ENCODE assay signal across 8 cellular contexts in genomic region chr1:112466078-112466660, GRCh38. TPM values are rescaled to one million over a fixed set of nuclear protein-coding genes. Genes with fewer than 3 reads are reported as not detected.
DNase-seq lines count a peak whose midpoint lies in the region; ATAC-seq and TF ChIP-seq lines count a peak whose summit lies in the region.

No MANE protein-coding gene starts in this region.

- peak overlapping the region; percentile 14 for H3K27ac Mint-ChIP-seq in activated naive CD4-positive, alpha-beta T cell treated with anti-CD3 and anti-CD28 coated beads, Interleukin-2, amount 50 U/mL, for 24 hours
- H3K27ac Mint-ChIP-seq in osteocyte (ENCODE audit: unreplicated experiment), result peak overlapping the region; percentile 88

- peaks cover 9% of the 10 kb centered on the region for H3K27me3 Mint-ChIP-seq in activated naive CD4-positive, alpha-beta T cell treated with anti-CD3 and anti-CD28 coated beads, Interleukin-2, amount 50 U/mL, for 24 hours
- H3K27me3 Mint-ChIP-seq in osteocyte (ENCODE audit: unreplicated experiment), result no peaks in the 10 kb centered on the region

- peak overlapping the region; percentile 16; the same call in 1 of the 2 replicates for H3K4me3 ChIP-seq in GM08714 (ENCODE audit: low read length)
- peak overlapping the region; percentile 32 for H3K4me3 ChIP-seq in NB4 (ENCODE audit: low read depth, low read length)
- H3K4me3 ChIP-seq in SK-N-MC, result peak overlapping the region; percentile 72
- H3K4me3 ChIP-seq in thoracic aorta, result peak overlapping the region; percentile 74

- H3K27ac ChIP-seq in SK-N-MC (no peak overlapping the region), thoracic aorta (peak overlapping the region; percentile 58 to 68)

- peaks cover 6 to 13% of the 10 kb centered on the region in 2 donors for H3K4me1 ChIP-seq in thoracic aorta (ENCODE audit: control insufficient read depth in 1 of 2, low read depth in 2 of 2)

- H3K4me3 Mint-ChIP-seq in activated naive CD4-positive, alpha-beta T cell treated with anti-CD3 and anti-CD28 coated beads, Interleukin-2, amount 50 U/mL, for 24 hours, result peak overlapping the region; percentile 87
- H3K4me3 Mint-ChIP-seq in osteocyte (ENCODE audit: unreplicated experiment), result peak overlapping the region; percentile 79

- H3K27me3 ChIP-seq in thoracic aorta (replicated peaks; ENCODE audit: insufficient read depth), result no peaks in the 10 kb centered on the region

- TF ChIP-seq CTCF in NB4 (IDR thresholded peaks at IDR 0.05; ENCODE audit: low read depth, low read length) (peak; percentile 63), osteocyte (IDR thresholded peaks at IDR 0.05) (no peak), thoracic aorta (IDR thresholded peaks at IDR 0.05) (peak; percentile 84)

- peak; percentile 88 for ATAC-seq in HG02571 (IDR thresholded peaks at IDR 0.05; ENCODE audit: unreplicated experiment)
- ATAC-seq in thoracic aorta (ENCODE audit: insufficient number of reproducible peaks, low FRiP score, low read depth), result peak; percentile 96

- no peaks in the 10 kb centered on the region for H3K9me3 Mint-ChIP-seq in activated naive CD4-positive, alpha-beta T cell treated with anti-CD3 and anti-CD28 coated beads, Interleukin-2, amount 50 U/mL, for 24 hours
- H3K9me3 Mint-ChIP-seq in osteocyte (ENCODE audit: unreplicated experiment), result no peaks in the 10 kb centered on the region

- TF ChIP-seq POLR2A in NB4 (IDR thresholded peaks at IDR 0.05; ENCODE audit: extremely low read depth, insufficient read length), result no peak

- H3K36me3 Mint-ChIP-seq in activated naive CD4-positive, alpha-beta T cell treated with anti-CD3 and anti-CD28 coated beads, Interleukin-2, amount 50 U/mL, for 24 hours, result no peaks in the 10 kb centered on the region
- H3K36me3 Mint-ChIP-seq in osteocyte (ENCODE audit: unreplicated experiment), result peaks cover 2% of the 10 kb centered on the region

- H3K36me3 ChIP-seq in SK-N-MC (ENCODE audit: insufficient read depth, low read length) (no peaks in the 10 kb centered on the region), thoracic aorta (no peaks in the 10 kb centered on the region)

- H3K9ac ChIP-seq in SK-N-MC (ENCODE audit: insufficient read length), result peak overlapping the region; percentile 49

- H3K9me3 ChIP-seq in SK-N-MC (ENCODE audit: low read depth, low read length) (no peaks in the 10 kb centered on the region), thoracic aorta (no peaks in the 10 kb centered on the region)

- H3K4me1 Mint-ChIP-seq in activated naive CD4-positive, alpha-beta T cell treated with anti-CD3 and anti-CD28 coated beads, Interleukin-2, amount 50 U/mL, for 24 hours, result peaks cover 15% of the 10 kb centered on the region
- H3K4me1 Mint-ChIP-seq in osteocyte (ENCODE audit: unreplicated experiment), result peaks cover 15% of the 10 kb centered on the region

- DNase-seq in NB4 (ENCODE audit: low read depth) (peak; percentile 92), SK-N-MC (ENCODE audit: low read depth, low spot score) (peak; percentile 68), glomerular endothelial cell (ENCODE audit: extremely low read depth, low read depth, low spot score) (peak; percentile 77), osteocyte (ENCODE audit: extremely low spot score, unreplicated experiment) (peak; percentile 97), thoracic aorta (ENCODE audit: low spot score) (peak; percentile 85)

RNA-seq across cellular contexts. Expression of gene WNT2B, which starts 42.6 kb away (rescaled TPM):
- total RNA-seq in glomerular endothelial cell, result 0.48 and 4.4 TPM in 2 replicates
- total RNA-seq in osteocyte, result 2.3 TPM in 2 replicates
- total RNA-seq in thoracic aorta, result 10 to 100 TPM; 10.0 to 15.4 TPM

Comparison
In these comparisons a context has a peak if more than half of its experiments do, and no peak if none do; other contexts are left out.
1. H3K4me3 ChIP-seq: peak in every context shown above with its lines; median percentile 74 in thoracic aorta; 72 in SK-N-MC; 32 in NB4; 16 in GM08714.